Comparison of ENCODE assay signal across 19 cellular contexts in genomic region chr18:80006726-80007125, GRCh38.
"Had no signal": no experiment of that assay in that cellular context is flagged by ENCODE, and none has a peak within 500 bp of the region (broad histone marks: within the 10 kb centered on the region; RNA-seq: fewer than 3 reads in every experiment).

No MANE protein-coding gene starts in this region.

- H3K9me3 Mint-ChIP-seq: activated T-helper 17 cell treated with anti-CD3 and anti-CD28 coated beads, Interleukin-2, amount 50 U/mL, for 72 hours had no signal

- H3K4me3 Mint-ChIP-seq: activated CD4-positive, alpha-beta T cell treated with anti-CD3 and anti-CD28 coated beads, Interleukin-2, amount 10 ng/mL, durations not matched to agents 24 days and 14 days; activated CD8-positive, alpha-beta T cell treated with anti-CD3 and anti-CD28 coated beads for 36 hours; activated naive CD8-positive, alpha-beta T cell treated with anti-CD3 and anti-CD28 coated beads for 36 hours; activated T-helper 17 cell treated with anti-CD3 and anti-CD28 coated beads, Interleukin-2, amount 50 U/mL, for 72 hours; mesothelial cell of epicardium had no signal

- H3K27ac ChIP-seq: body of pancreas, foreskin keratinocyte, hepatocyte, upper lobe of right lung had no signal

- H3K9me3 ChIP-seq: body of pancreas, upper lobe of right lung had no signal

- H3K4me1 ChIP-seq: body of pancreas, foreskin keratinocyte, upper lobe of right lung had no signal

- H3K36me3 ChIP-seq: upper lobe of right lung had no signal

- H3K4me1 Mint-ChIP-seq: activated CD4-positive, alpha-beta T cell treated with anti-CD3 and anti-CD28 coated beads, Interleukin-2, amount 10 ng/mL, durations not matched to agents 24 days and 14 days; activated naive CD8-positive, alpha-beta T cell treated with anti-CD3 and anti-CD28 coated beads for 36 hours; activated T-helper 17 cell treated with anti-CD3 and anti-CD28 coated beads, Interleukin-2, amount 50 U/mL, for 72 hours; mesothelial cell of epicardium had no signal

- H3K27me3 Mint-ChIP-seq: activated CD4-positive, alpha-beta T cell treated with anti-CD3 and anti-CD28 coated beads, Interleukin-2, amount 10 ng/mL, durations not matched to agents 24 days and 14 days; activated CD8-positive, alpha-beta T cell treated with anti-CD3 and anti-CD28 coated beads for 36 hours; activated naive CD8-positive, alpha-beta T cell treated with anti-CD3 and anti-CD28 coated beads for 36 hours; activated T-helper 17 cell treated with anti-CD3 and anti-CD28 coated beads, Interleukin-2, amount 50 U/mL, for 72 hours; progenitor cell of endocrine pancreas had no signal

- H3K27me3 ChIP-seq: body of pancreas, foreskin keratinocyte, hepatocyte, upper lobe of right lung had no signal

- DNase-seq: activated CD4-positive, alpha-beta T cell treated with anti-CD3 and anti-CD28 coated beads, Interleukin-2, amount 10 ng/mL, durations not matched to agents 24 days and 14 days; activated CD8-positive, alpha-beta T cell treated with anti-CD3 and anti-CD28 coated beads for 36 hours; activated naive CD4-positive, alpha-beta T cell; activated naive CD8-positive, alpha-beta T cell treated with anti-CD3 and anti-CD28 coated beads for 36 hours; activated T-cell treated with anti-CD3 and anti-CD28 coated beads, Interleukin-2, amount 50 U/mL, for 1 hour; body of pancreas; foreskin keratinocyte; kidney; stimulated activated CD4-positive, alpha-beta T cell treated with anti-CD3 and anti-CD28 coated beads, Interleukin-1b, Interleukin-23, amount 100 ng/mL, for 48 hours; stimulated activated CD8-positive, alpha-beta memory T cell treated with anti-CD3 and anti-CD28 coated beads, Interleukin-4, amount 100 ng/mL, for 48 hours; stimulated activated naive CD4-positive, alpha-beta T cell; T-helper 9 cell; upper lobe of right lung had no signal

- H3K36me3 Mint-ChIP-seq: mesothelial cell of epicardium had no signal

- H3K4me3 ChIP-seq: body of pancreas, hepatocyte, lung, upper lobe of right lung had no signal

- H3K27ac Mint-ChIP-seq: activated CD4-positive, alpha-beta T cell treated with anti-CD3 and anti-CD28 coated beads, Interleukin-2, amount 10 ng/mL, durations not matched to agents 24 days and 14 days; activated CD8-positive, alpha-beta T cell treated with anti-CD3 and anti-CD28 coated beads for 36 hours; activated naive CD8-positive, alpha-beta T cell treated with anti-CD3 and anti-CD28 coated beads for 36 hours; activated T-helper 17 cell treated with anti-CD3 and anti-CD28 coated beads, Interleukin-2, amount 50 U/mL, for 72 hours; mesothelial cell of epicardium; progenitor cell of endocrine pancreas had no signal

- ATAC-seq: activated CD8-positive, alpha-beta T cell treated with anti-CD3 and anti-CD28 coated beads for 36 hours; activated T-helper 17 cell treated with anti-CD3 and anti-CD28 coated beads, Interleukin-2, amount 50 U/mL, for 72 hours; body of pancreas; foreskin keratinocyte; left lobe of liver; upper lobe of right lung had no signal
